In genomic region chr7:151907115-151907514, GRCh38 we compare ENCODE assay signal across 15 cellular contexts. TPM values are rescaled to one million over a fixed set of nuclear protein-coding genes. Genes with fewer than 3 reads are reported as not detected.
"Had no signal": no experiment of that assay in that cellular context is flagged by ENCODE, and none has a peak within 500 bp of the region (broad histone marks: within the 10 kb centered on the region; RNA-seq: fewer than 3 reads in every experiment).

No MANE protein-coding gene starts in this region.

RNA-seq across cellular contexts. Expression of gene GALNTL5, which starts 49.1 kb away (rescaled TPM):
- total RNA-seq: activated B cell treated with CpG ODN at 0.5 μM for 24 hours; activated CD4-positive, alpha-beta memory T cell treated with anti-CD3 and anti-CD28 coated beads for 36 hours; activated CD4-positive, alpha-beta memory T cell treated with anti-CD3 and anti-CD28 coated beads, Interleukin-2, amount 10 ng/mL, durations not matched to agents 7 days and 5 days; activated CD4-positive, alpha-beta T cell treated with anti-CD3 and anti-CD28 coated beads for 36 hours; activated CD4-positive, alpha-beta T cell treated with anti-CD3 and anti-CD28 coated beads, Interleukin-2, amount 10 ng/mL, durations not matched to agents 24 days and 14 days; activated CD4-positive, alpha-beta T cell treated with anti-CD3 and anti-CD28 coated beads, Interleukin-2, amount 10 ng/mL, durations not matched to agents 7 days and 5 days; activated CD8-positive, alpha-beta memory T cell treated with anti-CD3 and anti-CD28 coated beads for 36 hours; activated CD8-positive, alpha-beta memory T cell treated with anti-CD3 and anti-CD28 coated beads, Interleukin-2, amount 10 ng/mL, durations not matched to agents 7 days and 5 days; activated CD8-positive, alpha-beta T cell treated with anti-CD3 and anti-CD28 coated beads for 36 hours; activated CD8-positive, alpha-beta T cell treated with anti-CD3 and anti-CD28 coated beads, Interleukin-2, amount 10 ng/mL, durations not matched to agents 7 days and 5 days; T-cell; T-helper 1 cell treated with Interleukin-12 subunit alpha and Interleukin-12 subunit beta and Interleukin-4 antibody, amounts not matched to agents 30 ng/mL and 1 ng/mL, for 36 hours; T-helper 17 cell; T-helper 2 cell treated with Interferon-gamma antibody and Interleukin-4, amounts not matched to agents 100 ng/mL and 5 ng/mL, for 36 hours; WTC11 had no signal
